ENCODE assay signal across 25 cellular contexts in the genomic region with DNA sequence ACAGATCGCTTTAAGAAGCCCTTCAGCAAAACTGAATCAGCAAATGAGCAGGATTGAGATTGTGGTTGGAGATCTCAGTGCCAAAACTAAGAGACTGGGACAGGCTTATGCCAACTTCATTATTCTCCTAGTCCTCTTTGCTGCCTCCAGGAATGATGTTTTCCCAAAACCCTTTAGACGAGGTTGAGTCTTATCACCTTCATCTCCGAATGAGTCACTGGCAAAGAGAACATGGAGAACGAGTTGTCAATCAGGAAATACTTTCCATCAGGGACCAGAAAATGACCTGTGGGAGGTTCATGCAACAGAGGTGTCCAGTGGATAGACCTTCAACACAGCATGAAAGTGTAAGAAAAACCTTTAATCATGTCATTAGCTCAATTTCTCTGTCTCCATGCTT.
DNase-seq lines count a peak whose midpoint lies in the region; ATAC-seq, FAIRE-seq and TF ChIP-seq lines count a peak whose summit lies in the region.
"Had no signal": no experiment of that assay in that cellular context is flagged by ENCODE, and none has a peak within 500 bp of the region (broad histone marks: within the 10 kb centered on the region; RNA-seq: fewer than 3 reads in every experiment).

No MANE protein-coding gene starts in this region.

- no peak overlapping the region for H2BK5ac ChIP-seq in trophoblast cell (ENCODE audit: low read depth, low read length, poor library complexity)

- H4K91ac ChIP-seq in trophoblast cell (ENCODE audit: low read depth, low read length): no peak overlapping the region

- peak; percentile 57 for DNase-seq in mammary epithelial cell
- no peak for DNase-seq in breast epithelium (ENCODE audit: low spot score in 2 of 2)
- peak; percentile 13 for DNase-seq in PC-3
- DNase-seq in endothelial cell of umbilical vein (ENCODE audit: low read depth, low spot score): no peak
- peak; percentile 1 to 44 for DNase-seq in trophoblast cell
- DNase-seq in T1000 (lab: John Stamatoyannopoulos, UW): no peak
- DNase-seq in SIG-M5 treated with dmso at 0.1 percent for 504 hours (lab: John Stamatoyannopoulos, UW; ENCODE audit: unreplicated experiment): no peak
- DNase-seq: 8988T; ACHN; AML-193; BE2C; CD4-positive, alpha-beta T cell; CD8-positive, alpha-beta memory T cell; DMS 273 treated with DMSO at 0.1 percent for 48 hours; DND-41; GM23248; H9 had no signal

- in situ Hi-C loops in mammary epithelial cell (cut with MboI; ENCODE audit: low sequenced_read_pairs in 2 of 2): no loop called here

- peaks cover 35% of the 10 kb centered on the region for H3K4me1 ChIP-seq in mammary epithelial cell (ENCODE audit: insufficient read depth, low read length)
- H3K4me1 ChIP-seq in breast epithelium: no peaks in the 10 kb centered on the region
- H3K4me1 ChIP-seq in PC-3 (ENCODE audit: insufficient read depth, low read length): no peaks in the 10 kb centered on the region
- H3K4me1 ChIP-seq in endothelial cell of umbilical vein (ENCODE audit: control insufficient read depth, extremely low read depth, insufficient read depth, low read length): peaks cover 10% of the 10 kb centered on the region
- peaks cover 4 to 7% of the 10 kb centered on the region in 2 experiments for H3K4me1 ChIP-seq in trophoblast cell (ENCODE audit: control insufficient read depth in 1 of 2, insufficient read depth in 2 of 2, low read length in 2 of 2)
- H3K4me1 ChIP-seq: A549, BE2C had no signal

- no peak overlapping the region for H3K27ac ChIP-seq in mammary epithelial cell (ENCODE audit: insufficient read depth, low read depth, low read length)
- H3K27ac ChIP-seq in breast epithelium: peak overlapping the region in 1 of 2 donors; percentile 33
- H3K27ac ChIP-seq in PC-3 (ENCODE audit: low read length): no peak overlapping the region
- H3K27ac ChIP-seq in endothelial cell of umbilical vein (ENCODE audit: insufficient read depth, low read depth, low read length): no peak overlapping the region
- H3K27ac ChIP-seq in trophoblast cell (ENCODE audit: low read depth, low read length): no peak overlapping the region
- H3K27ac ChIP-seq: A549; BLaER1 treated with 17β-estradiol and CSF1 and Interleukin-3, amounts not matched to agents 10 nM and 100 nM; GM23248 had no signal

- H3K9me2 ChIP-seq in PC-3 (replicated peaks; ENCODE audit: low read length): no peaks in the 10 kb centered on the region

- H3F3A ChIP-seq in PC-3 (ENCODE audit: low read length, unreplicated experiment): no peaks in the 10 kb centered on the region

- H3K9me3 ChIP-seq in mammary epithelial cell (replicated peaks; ENCODE audit: insufficient read depth, low read length) (no peaks in the 10 kb centered on the region), breast epithelium (no peaks in the 10 kb centered on the region), PC-3 (ENCODE audit: low read length) (no peaks in the 10 kb centered on the region), endothelial cell of umbilical vein (replicated peaks; ENCODE audit: control insufficient read depth, insufficient read depth, low read length) (no peaks in the 10 kb centered on the region), trophoblast cell (ENCODE audit: insufficient read depth, low read depth, low read length) (no peaks in the 10 kb centered on the region)
- H3K9me3 ChIP-seq: A549; BE2C; BLaER1 treated with 17β-estradiol and CSF1 and Interleukin-3, amounts not matched to agents 10 nM and 100 nM had no signal

- no peak overlapping the region for H3K23ac ChIP-seq in trophoblast cell (ENCODE audit: low read length)

- H2BK12ac ChIP-seq in trophoblast cell (ENCODE audit: low read length): no peak overlapping the region

- no peak overlapping the region for H3K18ac ChIP-seq in trophoblast cell (ENCODE audit: low read length)

- H4K8ac ChIP-seq in trophoblast cell (ENCODE audit: low read depth, low read length): no peak overlapping the region

- H3K36me3 ChIP-seq in mammary epithelial cell (ENCODE audit: insufficient read depth, low read length) (no peaks in the 10 kb centered on the region), breast epithelium (no peaks in the 10 kb centered on the region), PC-3 (ENCODE audit: low read depth, low read length) (no peaks in the 10 kb centered on the region), endothelial cell of umbilical vein (ENCODE audit: control insufficient read depth in 2 of 2, extremely low read depth in 1 of 2, insufficient read depth in 2 of 2, low read length in 2 of 2) (no peaks in the 10 kb centered on the region), trophoblast cell (ENCODE audit: control insufficient read depth in 1 of 2, insufficient read depth in 2 of 2, low read length in 2 of 2) (no peaks in the 10 kb centered on the region)
- H3K36me3 ChIP-seq: BE2C; BLaER1 treated with 17β-estradiol and CSF1 and Interleukin-3, amounts not matched to agents 10 nM and 100 nM had no signal

- no peak for TF ChIP-seq POLR2A in breast epithelium (IDR thresholded peaks at IDR 0.05)
- TF ChIP-seq POLR2A in endothelial cell of umbilical vein (IDR thresholded peaks at IDR 0.05; ENCODE audit: low read depth, low read length): no peak

- dilution Hi-C loops in mammary epithelial cell (cut with HindIII; ENCODE audit: low sequenced_read_pairs) (no loop called here), endothelial cell of umbilical vein (cut with MboI; ENCODE audit: extremely low pct_ligation_motif_present, low sequenced_read_pairs) (no loop called here)

- BruUV-seq in mammary epithelial cell (replicated peaks; lab: Mats Ljungman, UMichigan): no TSS peak
- BruUV-seq in PC-3 (replicated peaks; lab: Mats Ljungman, UMichigan): no TSS peak
- BruUV-seq in endothelial cell of umbilical vein (replicated peaks; lab: Mats Ljungman, UMichigan): no TSS peak

- H2BK120ac ChIP-seq in trophoblast cell (ENCODE audit: insufficient read depth, low read length, poor library complexity): no peak overlapping the region

- H3K4me2 ChIP-seq in mammary epithelial cell (ENCODE audit: insufficient read depth, low read depth, low read length): peak overlapping the region; percentile 17
- no peak overlapping the region for H3K4me2 ChIP-seq in PC-3 (ENCODE audit: low read length)
- no peak overlapping the region for H3K4me2 ChIP-seq in endothelial cell of umbilical vein (ENCODE audit: insufficient read depth, low read length)
- H3K4me2 ChIP-seq in trophoblast cell (ENCODE audit: low read length): no peak overlapping the region
- H3K4me2 ChIP-seq: A549; BLaER1 treated with 17β-estradiol and CSF1 and Interleukin-3, amounts not matched to agents 10 nM and 100 nM had no signal

- POLR2A ChIA-PET in PC-3 (lab: Charles Lee; ENCODE audit: unreplicated experiment) (no interaction called here), endothelial cell of umbilical vein (lab: Charles Lee) (no interaction called here)

- CTCF ChIA-PET in mammary epithelial cell (lab: Charles Lee; ENCODE audit: low non-redundant PET) (no interaction called here), PC-3 (lab: Charles Lee) (no interaction called here), endothelial cell of umbilical vein (lab: Charles Lee) (no interaction called here)

- H4K12ac ChIP-seq in trophoblast cell (ENCODE audit: low read depth, low read length): no peak overlapping the region

- ATAC-seq in PC-3 (no peak), HG03439 (IDR thresholded peaks at IDR 0.05; ENCODE audit: unreplicated experiment) (no peak)
- ATAC-seq: A549, HCT116 had no signal

- H3K14ac ChIP-seq in trophoblast cell (ENCODE audit: low read length): no peak overlapping the region

- H3K9me1 ChIP-seq in endothelial cell of umbilical vein (replicated peaks; ENCODE audit: control insufficient read depth, extremely low read depth, insufficient read depth, low read length): no peaks in the 10 kb centered on the region

- H3K4me3 ChIP-seq in mammary epithelial cell (replicated peaks in 1 of 3; ENCODE audit: insufficient read depth in 1 of 3, low read depth in 2 of 3, low read length in 3 of 3): no peak overlapping the region
- no peak overlapping the region for H3K4me3 ChIP-seq in breast epithelium
- no peak overlapping the region for H3K4me3 ChIP-seq in PC-3 (ENCODE audit: low read length)
- no peak overlapping the region for H3K4me3 ChIP-seq in endothelial cell of umbilical vein (replicated peaks in 1 of 3; ENCODE audit: insufficient read depth in 1 of 3, low read depth in 1 of 3, low read length in 3 of 3)
- no peak overlapping the region for H3K4me3 ChIP-seq in trophoblast cell (ENCODE audit: low read depth, low read length)
- H3K4me3 ChIP-seq: A549; BLaER1 treated with 17β-estradiol and CSF1 and Interleukin-3, amounts not matched to agents 10 nM and 100 nM; GM23248 had no signal

- TF ChIP-seq CTCF in mammary epithelial cell (conservative IDR thresholded peaks at IDR 0.05 in 1 of 2, IDR thresholded peaks at IDR 0.05 in 1 of 2; ENCODE audit: extremely low read depth in 1 of 2, insufficient read depth in 1 of 2, low read depth in 1 of 2, low read length in 2 of 2) (no peak), breast epithelium (IDR thresholded peaks at IDR 0.05) (no peak), PC-3 (conservative IDR thresholded peaks at IDR 0.05; ENCODE audit: low read depth, low read length) (no peak), endothelial cell of umbilical vein (IDR thresholded peaks at IDR 0.05; ENCODE audit: extremely low read depth in 1 of 2, insufficient read depth in 1 of 2, low read depth in 1 of 2, low read length in 2 of 2) (no peak)

- intact Hi-C loops in mammary epithelial cell (cut with micrococcal nuclease): no loop called here
- intact Hi-C loops in breast epithelium (cut with DNase I; ENCODE audit: low total_unique reads): no loop called here
- intact Hi-C loops in PC-3 (cut with micrococcal nuclease): no loop called here
- intact Hi-C loops in endothelial cell of umbilical vein (cut with micrococcal nuclease): no loop called here

- H3K79me2 ChIP-seq in mammary epithelial cell (ENCODE audit: insufficient read depth, low read length) (no peaks in the 10 kb centered on the region), PC-3 (ENCODE audit: low read length) (no peaks in the 10 kb centered on the region), endothelial cell of umbilical vein (ENCODE audit: control insufficient read depth, insufficient read depth, low read length) (no peaks in the 10 kb centered on the region), trophoblast cell (ENCODE audit: control insufficient read depth, insufficient read depth, low read length, poor library complexity) (no peaks in the 10 kb centered on the region)

- H3K4ac ChIP-seq in trophoblast cell (ENCODE audit: low read depth, low read length): no peak overlapping the region

- no peak overlapping the region for H2AK5ac ChIP-seq in trophoblast cell (ENCODE audit: low read length)

- H3K79me1 ChIP-seq in trophoblast cell (ENCODE audit: low read length): no peaks in the 10 kb centered on the region

- H3K27me3 ChIP-seq in mammary epithelial cell (ENCODE audit: insufficient read depth, low read length) (no peaks in the 10 kb centered on the region), breast epithelium (no peaks in the 10 kb centered on the region), PC-3 (ENCODE audit: low read length) (no peaks in the 10 kb centered on the region; the same call in 1 of the 2 replicates), endothelial cell of umbilical vein (ENCODE audit: control insufficient read depth in 2 of 2, insufficient read depth in 2 of 2, low read length in 2 of 2) (no peaks in the 10 kb centered on the region), trophoblast cell (ENCODE audit: insufficient read depth, low read length) (no peaks in the 10 kb centered on the region)
- H3K27me3 ChIP-seq: BE2C; BLaER1 treated with 17β-estradiol and CSF1 and Interleukin-3, amounts not matched to agents 10 nM and 100 nM had no signal

- H4K20me1 ChIP-seq in mammary epithelial cell (ENCODE audit: insufficient read depth, low read length) (no peaks in the 10 kb centered on the region), PC-3 (ENCODE audit: low read length) (no peaks in the 10 kb centered on the region; the same call in 1 of the 2 replicates), endothelial cell of umbilical vein (replicated peaks; ENCODE audit: control insufficient read depth, extremely low read depth, insufficient read depth, low read length) (no peaks in the 10 kb centered on the region)
- H4K20me1 ChIP-seq: BLaER1 treated with 17β-estradiol and CSF1 and Interleukin-3, amounts not matched to agents 10 nM and 100 nM had no signal

- WGBS in mammary epithelial cell (ENCODE audit: low coverage, missing lambda C conversion rate): 0% methylated on average over 4 of the region's 4 CpGs
- no CpG with 5 or more reads among the region's 4 CpGs for WGBS in trophoblast cell (ENCODE audit: extremely low coverage, insufficient coverage, insufficient read length)

- no peak for FAIRE-seq in endothelial cell of umbilical vein (lab: Jason Lieb, UNC)
- FAIRE-seq: A549, D721Med, G401.6, GM12892, GM19239 had no signal

- H3K9ac ChIP-seq in mammary epithelial cell (ENCODE audit: insufficient read depth, low read length) (no peak overlapping the region), PC-3 (ENCODE audit: low read length) (no peak overlapping the region), endothelial cell of umbilical vein (replicated peaks; ENCODE audit: extremely low read depth, insufficient read depth, low read length) (no peak overlapping the region), trophoblast cell (ENCODE audit: low read length) (no peak overlapping the region)
- H3K9ac ChIP-seq: BLaER1 treated with 17β-estradiol and CSF1 and Interleukin-3, amounts not matched to agents 10 nM and 100 nM; GM23248 had no signal

- H2AFZ ChIP-seq in mammary epithelial cell (ENCODE audit: low read depth, low read length) (peak overlapping the region; percentile 18), PC-3 (ENCODE audit: low read length) (no peak overlapping the region), endothelial cell of umbilical vein (ENCODE audit: low read depth, low read length) (no peak overlapping the region), trophoblast cell (ENCODE audit: insufficient read depth, low read length, poor library complexity) (no peak overlapping the region)
- H2AFZ ChIP-seq: GM23248 had no signal

Comparison
In these comparisons a context has a peak if more than half of its experiments do, and no peak if none do; other contexts are left out.
1. DNase-seq: peak in mammary epithelial cell (single experiment), PC-3 (single experiment) and trophoblast cell (2 of 2); none in breast epithelium (0 of 2), endothelial cell of umbilical vein (single experiment), T1000 (single experiment) and SIG-M5 treated with dmso at 0.1 percent for 504 hours (single experiment).